In the genomic region with DNA sequence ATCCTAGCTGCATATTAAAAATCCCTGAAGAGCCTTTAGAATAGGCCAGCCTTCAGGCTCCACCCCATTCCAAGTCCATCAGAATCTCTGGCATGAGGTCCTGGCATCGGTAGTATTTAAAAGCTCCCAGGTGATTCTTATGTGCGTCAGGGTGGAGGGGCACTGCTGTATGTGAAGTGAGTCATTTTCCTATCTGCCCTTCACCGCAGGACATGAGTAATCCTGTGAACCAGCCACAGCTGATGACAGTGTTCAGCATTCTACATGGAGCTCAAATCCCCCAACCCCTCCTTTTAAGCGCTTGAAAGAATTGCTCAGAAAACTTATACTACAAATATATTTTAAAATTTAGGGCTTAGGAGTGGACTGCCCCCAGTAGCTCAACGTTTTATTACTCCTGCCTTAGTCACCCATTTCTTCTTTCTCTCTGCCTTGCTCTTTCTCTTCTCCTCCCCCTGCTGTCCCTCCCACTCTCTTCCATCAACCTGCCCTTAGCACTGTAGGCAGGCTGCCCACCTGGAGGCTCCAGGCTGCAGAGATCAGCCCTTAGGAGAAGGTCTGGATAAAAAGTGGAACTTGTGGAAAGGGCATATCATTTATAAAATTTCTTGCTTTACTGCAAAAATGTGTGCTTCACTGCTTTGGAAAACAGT, we compare ENCODE assay signal across 9 cellular contexts.
DNase-seq lines count a peak whose midpoint lies in the region; ATAC-seq, FAIRE-seq and TF ChIP-seq lines count a peak whose summit lies in the region.
"Had no signal": no experiment of that assay in that cellular context is flagged by ENCODE, and none has a peak within 500 bp of the region (broad histone marks: within the 10 kb centered on the region; RNA-seq: fewer than 3 reads in every experiment).

No MANE protein-coding gene starts in this region.

- intact Hi-C loops in stomach (cut with DNase I; ENCODE audit: low total_unique reads): no loop called here

- in situ Hi-C loops in HAP-1 (cut with MboI; ENCODE audit: low sequenced_read_pairs): loop anchor here (10.0 to 25.0 kb wide), 3 partner anchors 199 to 796 kb away; no protein-coding TSS in a partner anchor

- peaks cover 22% of the 10 kb centered on the region for H3K4me1 ChIP-seq in keratinocyte (ENCODE audit: control insufficient read depth, extremely low read depth, insufficient read depth, low read length)
- H3K4me1 ChIP-seq in stomach: peaks cover 0 to 5% (median 2%) of the 10 kb centered on the region in 4 donors
- H3K4me1 ChIP-seq in HAP-1: peaks cover 2% of the 10 kb centered on the region; the same call in 1 of the 2 replicates

- H4K20me1 ChIP-seq in keratinocyte (ENCODE audit: control insufficient read depth, extremely low read depth, insufficient read depth, low read length): no peaks in the 10 kb centered on the region

- H3K4me2 ChIP-seq in keratinocyte (ENCODE audit: control insufficient read depth, extremely low read depth, insufficient read depth, low read depth, low read length): peak overlapping the region; percentile 71

- ATAC-seq in GM18868 (IDR thresholded peaks at IDR 0.05; ENCODE audit: unreplicated experiment) (peak; percentile 100), HG02623 (IDR thresholded peaks at IDR 0.05; ENCODE audit: unreplicated experiment) (peak; percentile 97)

- H3K9me1 ChIP-seq in keratinocyte (ENCODE audit: control insufficient read depth, extremely low read depth, insufficient read depth, low read length): no peaks in the 10 kb centered on the region

- TF ChIP-seq POLR2A in stomach (IDR thresholded peaks at IDR 0.05): no peak

- H3K36me3 ChIP-seq in keratinocyte (ENCODE audit: control insufficient read depth in 2 of 2, extremely low read depth in 1 of 2, insufficient read depth in 2 of 2, low read length in 2 of 2): no peaks in the 10 kb centered on the region
- H3K36me3 ChIP-seq in stomach: no peaks in the 10 kb centered on the region
- H3K36me3 ChIP-seq in HAP-1 (replicated peaks): no peaks in the 10 kb centered on the region

- FAIRE-seq in keratinocyte (lab: Jason Lieb, UNC): peak; percentile 94
- FAIRE-seq: colon had no signal

- peak overlapping the region; percentile 43 for H3K27ac ChIP-seq in keratinocyte (ENCODE audit: control insufficient read depth, insufficient read depth, low read length)
- no peak overlapping the region for H3K27ac ChIP-seq in stomach

- H3K9ac ChIP-seq in keratinocyte (ENCODE audit: control insufficient read depth, extremely low read depth, insufficient read depth, low read length): peak overlapping the region; percentile 39

- H3K9me3 ChIP-seq in keratinocyte (ENCODE audit: control insufficient read depth, low read depth, low read length) (no peaks in the 10 kb centered on the region), stomach (no peaks in the 10 kb centered on the region), HAP-1 (no peaks in the 10 kb centered on the region)

- H3K4me3 ChIP-seq in keratinocyte (ENCODE audit: control insufficient read depth in 2 of 3, extremely low read depth in 1 of 3, insufficient read depth in 2 of 3, low read depth in 1 of 3, low read length in 3 of 3) (peak overlapping the region in 2 of 3 experiments; percentile 19 to 38), stomach (no peak overlapping the region), HAP-1 (no peak overlapping the region)

- no peak for TF ChIP-seq CTCF in keratinocyte (optimal IDR thresholded peaks at IDR 0.05 in 1 of 3, IDR thresholded peaks at IDR 0.05 in 1 of 3, conservative IDR thresholded peaks at IDR 0.05 in 1 of 3; ENCODE audit: extremely low read depth in 1 of 3, insufficient read depth in 2 of 3, low read length in 3 of 3)
- TF ChIP-seq CTCF in stomach (IDR thresholded peaks at IDR 0.05): no peak

- no peak overlapping the region for H2AFZ ChIP-seq in keratinocyte (ENCODE audit: control insufficient read depth, low read length)

- dilution Hi-C loops in keratinocyte (cut with MboI; ENCODE audit: extremely low pct_ligation_motif_present, low sequenced_read_pairs): no loop called here

- WGBS in stomach, 5 donors: 17 to 27% (median 23%) methylated on average over 5 of the region's 5 CpGs

- no peaks in the 10 kb centered on the region for H3K27me3 ChIP-seq in keratinocyte (ENCODE audit: control insufficient read depth, extremely low read depth, insufficient read depth, low read length)
- H3K27me3 ChIP-seq in stomach: peaks cover 0 to 4% (median 0%) of the 10 kb centered on the region in 3 donors
- no peaks in the 10 kb centered on the region for H3K27me3 ChIP-seq in HAP-1 (ENCODE audit: low read depth)

- DNase-seq in NCI-H2227 (lab: John Stamatoyannopoulos, UW; ENCODE audit: unreplicated experiment) (peak; percentile 49), activated T-helper 1 cell treated with Interleukin-2 at 50 U/mL for 16 hours (ENCODE audit: low read depth) (peak; percentile 3), keratinocyte (ENCODE audit: low read depth, low spot score) (peak; percentile 92), stomach (peak; percentile 31), NCI-H510A treated with DMSO at 0.1 percent for 48 hours (lab: John Stamatoyannopoulos, UW) (no peak), HAP-1 (ENCODE audit: low spot score in 2 of 2) (no peak)

- no peaks in the 10 kb centered on the region for H3K79me2 ChIP-seq in keratinocyte (ENCODE audit: control insufficient read depth, insufficient read depth, low read length)

- no peak for TF ChIP-seq EP300 in stomach (IDR thresholded peaks at IDR 0.05)

Comparison
In these comparisons a context has a peak if more than half of its experiments do, and no peak if none do; other contexts are left out.
1. DNase-seq: peak in NCI-H2227 (single experiment), activated T-helper 1 cell treated with Interleukin-2 at 50 U/mL for 16 hours (single experiment), keratinocyte (single experiment) and stomach (single experiment); none in NCI-H510A treated with DMSO at 0.1 percent for 48 hours (single experiment) and HAP-1 (0 of 2).
2. H3K4me3 ChIP-seq: peak in keratinocyte (2 of 3); none in stomach (0 of 4) and HAP-1 (single experiment).